Comparison of ENCODE assay signal across 8 cellular contexts in genomic region chr16:3431779-3432219, GRCh38. TPM values are rescaled to one million over a fixed set of nuclear protein-coding genes. Genes with fewer than 3 reads are reported as not detected.
DNase-seq lines count a peak whose midpoint lies in the region; ATAC-seq and TF ChIP-seq lines count a peak whose summit lies in the region.

No MANE protein-coding gene starts in this region.

- no peak overlapping the region for H3K27ac Mint-ChIP-seq in activated B cell treated with CpG ODN at 0.5 μM for 24 hours

- H3K27me3 ChIP-seq in rectal smooth muscle tissue (ENCODE audit: control insufficient read depth, insufficient read depth, low read length): no peaks in the 10 kb centered on the region
- H3K27me3 ChIP-seq in PC-9 (ENCODE audit: insufficient read depth, low read depth): peaks cover 70% of the 10 kb centered on the region

- no peak overlapping the region for H3K27ac ChIP-seq in coronary artery
- H3K27ac ChIP-seq in rectal smooth muscle tissue (ENCODE audit: low read depth, low read length): no peak overlapping the region
- no peak overlapping the region for H3K27ac ChIP-seq in PC-9

- H3K36me3 ChIP-seq in rectal smooth muscle tissue (ENCODE audit: control insufficient read depth, insufficient read depth, low read length) (peaks cover 3% of the 10 kb centered on the region), PC-9 (ENCODE audit: low read depth) (no peaks in the 10 kb centered on the region)

- H3F3A ChIP-seq in PC-9 (ENCODE audit: insufficient read depth, low read depth): no peaks in the 10 kb centered on the region

- H3K9ac ChIP-seq in rectal smooth muscle tissue (ENCODE audit: low read length): no peak overlapping the region

- no peak overlapping the region for H3K4me2 ChIP-seq in PC-9

- intact Hi-C loops in activated B cell treated with CpG ODN at 0.5 μM for 24 hours (cut with micrococcal nuclease) (no loop called here), PC-9 (cut with micrococcal nuclease; ENCODE audit: unreplicated experiment) (no loop called here)

- POLR2A ChIA-PET in activated B cell treated with CpG ODN at 0.5 μM for 24 hours (lab: Charles Lee): interaction anchor here (1.2 kb wide), 1 partner anchor 25 kb away, joined by 4 read pairs; no protein-coding TSS in a partner anchor
- POLR2A ChIA-PET in PC-9 (lab: Charles Lee; ENCODE audit: unreplicated experiment): no interaction called here

- in situ Hi-C loops in Caki2 (cut with HindIII; ENCODE audit: low pct_unique_long_range_greater_than_20kb, low sequenced_read_pairs): no loop called here

- H3K36me3 Mint-ChIP-seq in activated B cell treated with CpG ODN at 0.5 μM for 24 hours (ENCODE audit: low read depth): peaks cover 37% of the 10 kb centered on the region

- H3K27me3 Mint-ChIP-seq in activated B cell treated with CpG ODN at 0.5 μM for 24 hours: peaks cover 2% of the 10 kb centered on the region

- H4K20me1 ChIP-seq in PC-9 (ENCODE audit: insufficient read depth): no peaks in the 10 kb centered on the region

- BruUV-seq in PC-9 (replicated peaks; lab: Mats Ljungman, UMichigan): no TSS peak

- DNase-seq in Caki2 (ENCODE audit: low read depth) (peak; percentile 88), activated B cell treated with CpG ODN at 0.5 μM for 24 hours (peak; percentile 22), coronary artery (ENCODE audit: low spot score) (no peak), NCI-H2029 treated with DMSO at 0.1 percent for 48 hours (lab: John Stamatoyannopoulos, UW) (no peak), COR-L47 (lab: John Stamatoyannopoulos, UW) (no peak), PC-9 (no peak)

- H3K4me3 ChIP-seq in coronary artery (peak overlapping the region; percentile 62), rectal smooth muscle tissue (ENCODE audit: low read length) (peak overlapping the region; percentile 29), PC-9 (no peak overlapping the region)

- H3K4me1 ChIP-seq in rectal smooth muscle tissue (ENCODE audit: control insufficient read depth, insufficient read depth, low read length): no peaks in the 10 kb centered on the region
- H3K4me1 ChIP-seq in PC-9 (replicated peaks; ENCODE audit: insufficient read depth): no peaks in the 10 kb centered on the region

- H2AFZ ChIP-seq in PC-9: no peak overlapping the region

- H3K9me2 ChIP-seq in PC-9 (ENCODE audit: insufficient read depth): no peaks in the 10 kb centered on the region

- TF ChIP-seq CTCF in activated B cell treated with CpG ODN at 0.5 μM for 24 hours (IDR thresholded peaks at IDR 0.05) (no peak), coronary artery (IDR thresholded peaks at IDR 0.05) (no peak), PC-9 (conservative IDR thresholded peaks at IDR 0.05) (no peak)

- peaks cover 5% of the 10 kb centered on the region for H3K4me1 Mint-ChIP-seq in activated B cell treated with CpG ODN at 0.5 μM for 24 hours

- H3K9me3 Mint-ChIP-seq in activated B cell treated with CpG ODN at 0.5 μM for 24 hours: peaks cover 3% of the 10 kb centered on the region

- peak overlapping the region; percentile 67 for H3K4me3 Mint-ChIP-seq in activated B cell treated with CpG ODN at 0.5 μM for 24 hours

- CTCF ChIA-PET in activated B cell treated with CpG ODN at 0.5 μM for 24 hours (lab: Charles Lee): interaction anchor here (1.5 kb wide), 1 partner anchor 400 kb away, joined by 3 read pairs; no protein-coding TSS in a partner anchor
- CTCF ChIA-PET in PC-9 (lab: Charles Lee): interaction anchor here (0.6 kb wide), 1 partner anchor 775 kb away, joined by 8 read pairs; no protein-coding TSS in a partner anchor

- no peaks in the 10 kb centered on the region for H3K9me3 ChIP-seq in PC-9 (ENCODE audit: insufficient read depth, low read depth)

- H3K79me2 ChIP-seq in PC-9 (ENCODE audit: low read depth): no peaks in the 10 kb centered on the region

- ATAC-seq in activated B cell treated with CpG ODN at 0.5 μM for 24 hours (ENCODE audit: low read depth) (peak; percentile 25), GM21390 (IDR thresholded peaks at IDR 0.05; ENCODE audit: unreplicated experiment) (no peak)

RNA-seq across cellular contexts. Expression of gene ZNF597, which starts 11.5 kb away (rescaled TPM):
- total RNA-seq in Caki2 (2014; rRNA removed; shearing (Covaris generic); ENCODE audit: low replicate concordance): 1.5 and 3.8 TPM in 2 replicates
- total RNA-seq in activated B cell treated with CpG ODN at 0.5 μM for 24 hours: 3.6 and 4.2 TPM in 2 replicates
- 1.5 and 1.8 TPM in 2 replicates for total RNA-seq in PC-9 (2021)

RNA-seq across cellular contexts. Expression of gene NAA60, which starts 11.7 kb away (rescaled TPM):
- 15.5 and 32.5 TPM in 2 replicates for total RNA-seq in Caki2 (2014; rRNA removed; shearing (Covaris generic); ENCODE audit: low replicate concordance)
- total RNA-seq in activated B cell treated with CpG ODN at 0.5 μM for 24 hours (44.1 and 48.0 TPM in 2 replicates), PC-9 (2021) (57.5 and 58.7 TPM in 2 replicates)

RNA-seq across cellular contexts. Expression of gene ZNF174, which starts 30.8 kb away (rescaled TPM):
- 16.4 and 27.0 TPM in 2 replicates for total RNA-seq in Caki2 (2014; rRNA removed; shearing (Covaris generic); ENCODE audit: low replicate concordance)
- total RNA-seq in activated B cell treated with CpG ODN at 0.5 μM for 24 hours: 9.0 and 10.4 TPM in 2 replicates
- total RNA-seq in PC-9 (2021): 12.1 and 13.2 TPM in 2 replicates

RNA-seq across cellular contexts. Expression of gene ZSCAN32, which starts 31.0 kb away (rescaled TPM):
- total RNA-seq in Caki2 (2014; rRNA removed; shearing (Covaris generic); ENCODE audit: low replicate concordance): 19.6 and 23.3 TPM in 2 replicates
- 21.6 and 21.7 TPM in 2 replicates for total RNA-seq in activated B cell treated with CpG ODN at 0.5 μM for 24 hours
- total RNA-seq in PC-9 (2021): 15.5 and 16.4 TPM in 2 replicates

Comparison
In these comparisons a context has a peak if more than half of its experiments do, and no peak if none do; other contexts are left out.
1. DNase-seq: peak in Caki2 (single experiment) and activated B cell treated with CpG ODN at 0.5 μM for 24 hours (single experiment); none in coronary artery (single experiment), NCI-H2029 treated with DMSO at 0.1 percent for 48 hours (single experiment), COR-L47 (single experiment) and PC-9 (0 of 2).